ENCODE assay signal across 26 cellular contexts in the genomic region with DNA sequence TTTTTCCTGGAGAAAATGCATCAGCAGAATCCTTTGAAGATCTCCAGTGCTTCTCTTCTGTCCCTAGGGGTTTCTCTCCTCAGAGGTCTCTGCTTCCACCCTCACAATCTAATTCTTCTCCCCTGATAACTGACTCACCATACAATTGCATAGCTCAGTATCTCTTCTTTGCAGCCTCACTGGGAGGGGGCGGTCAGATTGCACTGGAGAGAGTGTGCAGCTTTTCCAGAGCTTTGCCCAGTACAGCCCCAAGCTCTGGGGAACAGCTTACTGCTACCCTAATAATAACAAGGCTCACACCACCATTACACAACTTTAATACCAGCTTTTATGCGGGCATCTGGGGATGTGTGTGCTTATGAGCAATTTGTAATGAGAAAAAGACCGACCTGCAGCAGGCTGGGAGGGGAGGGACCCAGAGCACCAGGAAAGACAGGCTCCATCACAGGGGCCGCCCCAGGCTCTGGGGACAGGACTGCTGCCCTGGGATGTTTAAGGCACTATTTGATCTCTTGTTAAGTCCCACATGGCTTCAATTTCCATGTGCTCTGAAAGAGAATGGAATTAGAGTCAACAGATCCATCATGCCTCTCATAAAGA.
"Had no signal": no experiment of that assay in that cellular context is flagged by ENCODE, and none has a peak within 500 bp of the region (broad histone marks: within the 10 kb centered on the region; RNA-seq: fewer than 3 reads in every experiment).

No MANE protein-coding gene starts in this region.

- H3K36me3 ChIP-seq: heart left ventricle, pancreas, right atrium auricular region, thyroid gland had no signal

- H3K4me3 ChIP-seq: body of pancreas, heart left ventricle, pancreas, psoas muscle, right atrium auricular region, skin epidermis, thyroid gland had no signal

- H3K27ac Mint-ChIP-seq: activated CD4-positive, alpha-beta memory T cell treated with anti-CD3 and anti-CD28 coated beads for 36 hours; activated naive CD4-positive, alpha-beta T cell treated with anti-CD3 and anti-CD28 coated beads, Interleukin-2, amount 10 ng/mL, durations not matched to agents 7 days and 5 days; activated T-cell treated with anti-CD3 and anti-CD28 coated beads, Interleukin-2, amount 50 U/mL, for 72 hours; natural killer cell; stimulated activated naive CD8-positive, alpha-beta T cell treated with anti-CD3 and anti-CD28 coated beads, Interleukin-15, Interleukin-2, amounts not matched to agents 100 ng/mL and 50 ng/mL, for 24 hours; T-helper 17 cell had no signal

- FAIRE-seq: colon, pancreas had no signal

- H3K9me3 Mint-ChIP-seq: activated CD4-positive, alpha-beta memory T cell treated with anti-CD3 and anti-CD28 coated beads for 36 hours; activated naive CD4-positive, alpha-beta T cell treated with anti-CD3 and anti-CD28 coated beads, Interleukin-2, amount 10 ng/mL, durations not matched to agents 7 days and 5 days; activated T-cell treated with anti-CD3 and anti-CD28 coated beads, Interleukin-2, amount 50 U/mL, for 72 hours; natural killer cell; stimulated activated naive CD8-positive, alpha-beta T cell treated with anti-CD3 and anti-CD28 coated beads, Interleukin-15, Interleukin-2, amounts not matched to agents 100 ng/mL and 50 ng/mL, for 24 hours had no signal

- DNase-seq: activated CD4-positive, alpha-beta memory T cell treated with anti-CD3 and anti-CD28 coated beads for 36 hours; activated CD4-positive, alpha-beta T cell treated with anti-CD3 and anti-CD28 coated beads for 48 hours; activated CD4-positive, CD25-positive, alpha-beta regulatory T cell; activated effector memory CD4-positive, alpha-beta T cell treated with Interleukin-2 at 50 U/mL for 16 hours; activated naive CD4-positive, alpha-beta T cell treated with anti-CD3 and anti-CD28 coated beads, Interleukin-2, amount 10 ng/mL, durations not matched to agents 7 days and 5 days; activated T-cell treated with anti-CD3 and anti-CD28 coated beads, Interleukin-2, amount 50 U/mL, for 72 hours; anterior cingulate cortex; body of pancreas; caudate nucleus; effector memory CD4-positive, alpha-beta T cell; heart left ventricle; islet precursor cell; left cardiac atrium; midbrain; natural killer cell; pancreas; psoas muscle; stimulated activated CD4-positive, alpha-beta T cell treated with anti-CD3 and anti-CD28 coated beads, Interleukin-1b, Interleukin-23, amount 100 ng/mL, for 48 hours; substantia nigra; T-helper 17 cell; thyroid gland had no signal

- H3K9me3 ChIP-seq: body of pancreas, heart left ventricle, pancreas, psoas muscle, right atrium auricular region, thyroid gland had no signal

- H3K4me1 ChIP-seq: body of pancreas, heart left ventricle, pancreas, right atrium auricular region had no signal

- H3K36me3 Mint-ChIP-seq: activated CD4-positive, alpha-beta memory T cell treated with anti-CD3 and anti-CD28 coated beads for 36 hours; activated naive CD4-positive, alpha-beta T cell treated with anti-CD3 and anti-CD28 coated beads, Interleukin-2, amount 10 ng/mL, durations not matched to agents 7 days and 5 days; natural killer cell had no signal

- H3K27ac ChIP-seq: body of pancreas, heart left ventricle, pancreas, psoas muscle, right atrium auricular region, skin epidermis, thyroid gland had no signal

- H3K4me1 Mint-ChIP-seq: activated naive CD4-positive, alpha-beta T cell treated with anti-CD3 and anti-CD28 coated beads, Interleukin-2, amount 10 ng/mL, durations not matched to agents 7 days and 5 days; natural killer cell; T-helper 17 cell had no signal

- H3K4me3 Mint-ChIP-seq: activated CD4-positive, alpha-beta memory T cell treated with anti-CD3 and anti-CD28 coated beads for 36 hours; activated naive CD4-positive, alpha-beta T cell treated with anti-CD3 and anti-CD28 coated beads, Interleukin-2, amount 10 ng/mL, durations not matched to agents 7 days and 5 days; activated T-cell treated with anti-CD3 and anti-CD28 coated beads, Interleukin-2, amount 50 U/mL, for 72 hours; natural killer cell; stimulated activated naive CD8-positive, alpha-beta T cell treated with anti-CD3 and anti-CD28 coated beads, Interleukin-15, Interleukin-2, amounts not matched to agents 100 ng/mL and 50 ng/mL, for 24 hours; T-helper 17 cell had no signal

- H3K27me3 ChIP-seq: body of pancreas, heart left ventricle, pancreas, right atrium auricular region, thyroid gland had no signal

- ATAC-seq: activated T-cell treated with anti-CD3 and anti-CD28 coated beads, Interleukin-2, amount 50 U/mL, for 72 hours; body of pancreas; esophagus mucosa; heart left ventricle; left cardiac atrium; natural killer cell; pancreas; psoas muscle; T-helper 17 cell had no signal
